In the genomic region with DNA sequence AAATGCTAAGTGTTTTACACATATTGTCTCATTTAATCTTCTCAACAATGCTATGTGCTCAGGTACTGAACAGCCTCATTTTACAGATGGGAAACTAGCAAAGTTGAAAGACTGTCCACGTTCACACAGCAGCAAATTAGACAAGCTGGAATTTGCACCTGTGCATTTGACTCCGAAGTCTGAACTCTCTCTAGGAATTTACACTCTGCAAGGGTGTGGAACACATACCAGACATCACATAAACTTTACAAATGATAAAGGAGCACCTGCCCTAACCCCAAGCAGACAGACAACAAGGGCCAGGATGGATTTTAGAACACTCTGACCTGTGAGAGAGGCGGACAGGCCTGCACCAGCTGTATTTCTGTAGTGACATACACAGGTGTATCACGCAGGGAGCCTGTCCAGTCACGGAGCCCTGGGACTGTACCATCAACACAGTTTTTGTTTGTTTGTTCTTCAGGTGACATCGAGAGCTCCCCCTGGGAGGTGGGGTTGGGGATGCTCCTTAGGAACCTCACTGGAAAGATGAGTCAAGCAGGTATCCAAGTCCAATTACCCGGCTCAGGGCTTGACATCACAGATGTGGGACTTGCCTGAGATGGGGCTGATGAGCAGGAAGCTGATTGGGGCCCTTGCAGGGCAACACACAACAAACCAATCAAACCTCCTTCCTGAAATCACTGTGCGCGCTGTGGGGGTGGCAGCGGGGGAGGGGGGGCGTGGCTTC, we compare ENCODE assay signal across 10 cellular contexts. TPM values are rescaled to one million over a fixed set of nuclear protein-coding genes. Genes with fewer than 3 reads are reported as not detected.
A peak's percentile ranks its signal among the peaks of the same experiment; 100 is the strongest.
DNase-seq lines count a peak whose midpoint lies in the region; ATAC-seq, FAIRE-seq and TF ChIP-seq lines count a peak whose summit lies in the region.
"Had no signal": no experiment of that assay in that cellular context is flagged by ENCODE, and none has a peak within 500 bp of the region (broad histone marks: within the 10 kb centered on the region; RNA-seq: fewer than 3 reads in every experiment).

No MANE protein-coding gene starts in this region.

- FAIRE-seq in D721Med (lab: Jason Lieb, UNC), result no peak

- CTCF ChIA-PET in activated naive CD4-positive, alpha-beta T cell treated with anti-CD3 and anti-CD28 coated beads for 36 hours (lab: Charles Lee), result no interaction called here

- no peaks in the 10 kb centered on the region for H3K9me3 Mint-ChIP-seq in activated naive CD4-positive, alpha-beta T cell treated with anti-CD3 and anti-CD28 coated beads for 36 hours

- no peaks in the 10 kb centered on the region for H3K4me1 ChIP-seq in upper lobe of right lung

- no peak overlapping the region for H3K27ac ChIP-seq in upper lobe of right lung
- H3K27ac ChIP-seq: C4-2B had no signal

- no peaks in the 10 kb centered on the region for H3K27me3 ChIP-seq in upper lobe of right lung

- H3K4me1 Mint-ChIP-seq in activated naive CD4-positive, alpha-beta T cell treated with anti-CD3 and anti-CD28 coated beads for 36 hours (ENCODE audit: low read depth), result peaks cover 12% of the 10 kb centered on the region

- TF ChIP-seq CTCF in upper lobe of right lung (IDR thresholded peaks at IDR 0.05) (no peak), D721Med (IDR thresholded peaks at IDR 0.05; ENCODE audit: insufficient read depth, missing control alignments) (no peak)

- H3K36me3 ChIP-seq in upper lobe of right lung, result no peaks in the 10 kb centered on the region

- no peak overlapping the region for H3K27ac Mint-ChIP-seq in activated naive CD4-positive, alpha-beta T cell treated with anti-CD3 and anti-CD28 coated beads for 36 hours

- H3K36me3 Mint-ChIP-seq in activated naive CD4-positive, alpha-beta T cell treated with anti-CD3 and anti-CD28 coated beads for 36 hours (ENCODE audit: low read depth), result peaks cover 26% of the 10 kb centered on the region

- peak; percentile 50 for ATAC-seq in upper lobe of right lung

- H3K4me3 ChIP-seq in upper lobe of right lung, result no peak overlapping the region

- DNase-seq in activated naive CD4-positive, alpha-beta T cell treated with anti-CD3 and anti-CD28 coated beads for 36 hours, result peak; percentile 48
- no peak for DNase-seq in activated naive CD4-positive, alpha-beta T cell (lab: John Stamatoyannopoulos, UW)
- DNase-seq in NAMALWA (ENCODE audit: low spot score), result peak; percentile 12
- DNase-seq in activated effector memory CD4-positive, alpha-beta T cell treated with anti-CD3 and anti-CD28 coated beads, Interleukin-2, amount 50 U/mL, for 16 hours, result peak; percentile 78
- no peak for DNase-seq in upper lobe of right lung
- DNase-seq in effector CD4-positive, alpha-beta T cell, result no peak
- no peak for DNase-seq in activated gamma-delta T cell treated with Interleukin-2 at 50 U/mL for 16 hours
- DNase-seq in D721Med (ENCODE audit: insufficient read length, low spot score), result no peak
- DNase-seq: NCI-H187 treated with DMSO at 0.1 percent for 48 hours had no signal

- intact Hi-C loops in activated naive CD4-positive, alpha-beta T cell treated with anti-CD3 and anti-CD28 coated beads for 36 hours (cut with micrococcal nuclease), result no loop called here
- intact Hi-C loops in upper lobe of right lung (cut with DNase I), result no loop called here

- H3K27me3 Mint-ChIP-seq in activated naive CD4-positive, alpha-beta T cell treated with anti-CD3 and anti-CD28 coated beads for 36 hours (ENCODE audit: low read depth), result no peaks in the 10 kb centered on the region

- no peak overlapping the region for H3K4me3 Mint-ChIP-seq in activated naive CD4-positive, alpha-beta T cell treated with anti-CD3 and anti-CD28 coated beads for 36 hours

- H3K9me3 ChIP-seq in upper lobe of right lung, result no peaks in the 10 kb centered on the region

RNA-seq across cellular contexts. Expression of gene MKI67, which starts 31.0 kb away (rescaled TPM):
- 100 to 1,000 TPM; 266 to 273 TPM for total RNA-seq in activated naive CD4-positive, alpha-beta T cell treated with anti-CD3 and anti-CD28 coated beads for 36 hours
- 2.1 TPM for total RNA-seq in upper lobe of right lung

Comparison
In these comparisons a context has a peak if more than half of its experiments do, and no peak if none do; other contexts are left out.
1. DNase-seq: peak in activated naive CD4-positive, alpha-beta T cell treated with anti-CD3 and anti-CD28 coated beads for 36 hours (single experiment), NAMALWA (single experiment) and activated effector memory CD4-positive, alpha-beta T cell treated with anti-CD3 and anti-CD28 coated beads, Interleukin-2, amount 50 U/mL, for 16 hours (single experiment); none in activated naive CD4-positive, alpha-beta T cell (0 of 4), upper lobe of right lung (single experiment), effector CD4-positive, alpha-beta T cell (single experiment), activated gamma-delta T cell treated with Interleukin-2 at 50 U/mL for 16 hours (single experiment) and D721Med (single experiment).
2. RNA of gene MKI67, which starts 31.0 kb away (total RNA-seq): 266 to 273 TPM in activated naive CD4-positive, alpha-beta T cell treated with anti-CD3 and anti-CD28 coated beads for 36 hours; 2.1 TPM in upper lobe of right lung (single experiment); every median in the first group is over 10 times any median in the second.